23 cellular contexts compared by ENCODE assay signal in genomic region chr1:178529364-178530036, GRCh38. TPM values are rescaled to one million over a fixed set of nuclear protein-coding genes. Genes with fewer than 3 reads are reported as not detected.
DNase-seq lines count a peak whose midpoint lies in the region; ATAC-seq, FAIRE-seq and TF ChIP-seq lines count a peak whose summit lies in the region.
"Had no signal": no experiment of that assay in that cellular context is flagged by ENCODE, and none has a peak within 500 bp of the region (broad histone marks: within the 10 kb centered on the region; RNA-seq: fewer than 3 reads in every experiment).

No MANE protein-coding gene starts in this region.

- no TSS peak for BruUV-seq in HepG2 (replicated peaks; lab: Mats Ljungman, UMichigan)

- H2AFZ ChIP-seq in HepG2 (ENCODE audit: low read length) = no peak overlapping the region

- H3K4me3 Mint-ChIP-seq in activated CD4-positive, alpha-beta T cell treated with anti-CD3 and anti-CD28 coated beads for 36 hours = no peak overlapping the region
- H3K4me3 Mint-ChIP-seq: dendritic cell treated with granulocyte-macrophage colony-stimulating factor and Interleukin-4, amounts not matched to agents 40 ng/mL and 50 ng/mL, for 4 days had no signal

- no peak overlapping the region for H3K9ac ChIP-seq in HepG2 (ENCODE audit: insufficient read depth, low read depth, low read length)

- no peaks in the 10 kb centered on the region for H3K4me1 Mint-ChIP-seq in activated CD4-positive, alpha-beta T cell treated with anti-CD3 and anti-CD28 coated beads for 36 hours

- H3K79me2 ChIP-seq in HepG2 (ENCODE audit: insufficient read depth, low read length) = no peaks in the 10 kb centered on the region

- DNase-seq in activated effector memory CD4-positive, alpha-beta T cell treated with anti-CD3 and anti-CD28 coated beads, Interleukin-2, amount 50 U/mL, for 16 hours = peak; percentile 22
- no peak for DNase-seq in activated effector memory CD4-positive, alpha-beta T cell treated with Interleukin-2 at 50 U/mL for 16 hours
- DNase-seq in bronchial epithelial cell (ENCODE audit: low read depth) (peak; percentile 87), HepG2 (ENCODE audit: low spot score) (peak; percentile 61), tibial artery (peak; percentile 9 to 20), DMS 273 treated with DMSO at 0.1 percent for 48 hours (lab: John Stamatoyannopoulos, UW) (no peak), NCI-H524 (lab: John Stamatoyannopoulos, UW) (no peak)
- DNase-seq in activated CD4-positive, alpha-beta T cell treated with anti-CD3 and anti-CD28 coated beads for 36 hours = no peak
- DNase-seq: activated CD4-positive, alpha-beta T cell treated with anti-CD3 and anti-CD28 coated beads, Interleukin-2, amount 50 U/mL, for 4 hours; activated naive CD4-positive, alpha-beta T cell; activated T-cell treated with anti-CD3 and anti-CD28 coated beads for 4 hours; erythroblast; NCI-H1436 treated with DMSO at 0.1 percent for 48 hours; NCI-H526; SHP77 treated with DMSO at 0.1 percent for 48 hours had no signal

- ATAC-seq in HepG2 = peak; percentile 85
- no peak for ATAC-seq in activated CD4-positive, alpha-beta T cell treated with anti-CD3 and anti-CD28 coated beads for 36 hours

- H3K27me3 Mint-ChIP-seq in activated CD4-positive, alpha-beta T cell treated with anti-CD3 and anti-CD28 coated beads for 36 hours = no peaks in the 10 kb centered on the region
- H3K27me3 Mint-ChIP-seq: dendritic cell treated with granulocyte-macrophage colony-stimulating factor and Interleukin-4, amounts not matched to agents 40 ng/mL and 50 ng/mL, for 4 days had no signal

- no peak overlapping the region for H3K27ac ChIP-seq in HepG2 (ENCODE audit: extremely low read length, insufficient read depth, low read length)
- no peak overlapping the region for H3K27ac ChIP-seq in tibial artery
- H3K27ac ChIP-seq: cardiac muscle cell had no signal

- H3K4me3 ChIP-seq in bronchial epithelial cell (ENCODE audit: low read depth, low read length) (no peak overlapping the region), HepG2 (replicated peaks in 1 of 3; ENCODE audit: insufficient read depth in 1 of 3, low read depth in 2 of 3, low read length in 3 of 3) (0 out of 6 replicates have a peak overlapping the region, but pooled peaks of 1 of the 3 experiments have one; percentile 5), tibial artery (no peak overlapping the region)
- H3K4me3 ChIP-seq: cardiac muscle cell, MG63 had no signal

- H3K4me1 ChIP-seq in HepG2 (ENCODE audit: insufficient read depth, low read length) = peaks cover 45% of the 10 kb centered on the region
- peaks cover 0 to 7% (median 4%) of the 10 kb centered on the region in 4 donors for H3K4me1 ChIP-seq in tibial artery

- 0% methylated on average over 4 of the region's 8 CpGs for WGBS in HepG2 (ENCODE audit: low lambda C conversion rate)

- no peak for TF ChIP-seq POLR2A in HepG2 (IDR thresholded peaks at IDR 0.05; ENCODE audit: insufficient read depth in 1 of 2, low read depth in 2 of 2, low read length in 2 of 2)

- 0 out of 2 replicates have a peak, but pooled peaks have one; percentile 24 for TF ChIP-seq RAD21 in HepG2 (CRISPR knock-in tag; IDR thresholded peaks at IDR 0.05)

- intact Hi-C loops in HepG2 (cut with micrococcal nuclease; ENCODE audit: unreplicated experiment) (loop anchor here (2.0 to 10.0 kb wide), 2 partner anchors 219 to 255 kb away; no protein-coding TSS in a partner anchor), tibial artery (cut with DNase I; ENCODE audit: low total_unique reads) (no loop called here)
- intact Hi-C loops in activated CD4-positive, alpha-beta T cell treated with anti-CD3 and anti-CD28 coated beads for 36 hours (cut with DNase I, micrococcal nuclease) = no loop called here

- FAIRE-seq in bronchial epithelial cell (lab: Jason Lieb, UNC) = no peak
- FAIRE-seq in HepG2 (lab: Jason Lieb, UNC) = peak; percentile 52
- FAIRE-seq: frontal cortex had no signal

- H3K27ac Mint-ChIP-seq in activated CD4-positive, alpha-beta T cell treated with anti-CD3 and anti-CD28 coated beads for 36 hours = no peak overlapping the region
- H3K27ac Mint-ChIP-seq: dendritic cell treated with granulocyte-macrophage colony-stimulating factor and Interleukin-4, amounts not matched to agents 40 ng/mL and 50 ng/mL, for 4 days had no signal

- H3K9me3 ChIP-seq in HepG2 (ENCODE audit: low read length) = no peaks in the 10 kb centered on the region
- H3K9me3 ChIP-seq in tibial artery = no peaks in the 10 kb centered on the region

- H3K9me3 Mint-ChIP-seq in activated CD4-positive, alpha-beta T cell treated with anti-CD3 and anti-CD28 coated beads for 36 hours (ENCODE audit: low read depth) = no peaks in the 10 kb centered on the region
- H3K9me3 Mint-ChIP-seq: dendritic cell treated with granulocyte-macrophage colony-stimulating factor and Interleukin-4, amounts not matched to agents 40 ng/mL and 50 ng/mL, for 4 days; HFFc6 had no signal

- POLR2A ChIA-PET in HepG2 (lab: Yijun Ruan, JAX) = interaction anchor here (1.4 kb wide), 1 partner anchor 12 kb away, joined by 6 read pairs; no protein-coding TSS in a partner anchor
- POLR2A ChIA-PET in activated CD4-positive, alpha-beta T cell treated with anti-CD3 and anti-CD28 coated beads for 36 hours (lab: Charles Lee) = no interaction called here

- H3K36me3 Mint-ChIP-seq in activated CD4-positive, alpha-beta T cell treated with anti-CD3 and anti-CD28 coated beads for 36 hours (ENCODE audit: low read depth) = no peaks in the 10 kb centered on the region

- peak in 1 of 2 experiments; percentile 38; a peak in 1 of 4 replicates for TF ChIP-seq EP300 in HepG2 (IDR thresholded peaks at IDR 0.05; ENCODE audit: low read depth in 2 of 2, low read length in 2 of 2)
- no peak for TF ChIP-seq EP300 in HepG2 (CRISPR knock-in tag; IDR thresholded peaks at IDR 0.05; ENCODE audit: borderline replicate concordance)

- in situ Hi-C loops in HepG2 (cut with HindIII; ENCODE audit: extremely low pct_ligation_motif_present, low pct_unique_long_range_greater_than_20kb) = loop anchor here (5.0 kb wide), 3 partner anchors 217 to 473 kb away; no protein-coding TSS in a partner anchor

- no peaks in the 10 kb centered on the region for H4K20me1 ChIP-seq in HepG2 (ENCODE audit: insufficient read depth, low read length)

- CTCF ChIA-PET in HepG2 (lab: Yijun Ruan, JAX; ENCODE audit: low intra/inter-chr PET ratio, low total read pairs) = no interaction called here
- CTCF ChIA-PET in activated CD4-positive, alpha-beta T cell treated with anti-CD3 and anti-CD28 coated beads for 36 hours (lab: Charles Lee) = interaction anchor here (0.6 to 1.5 kb wide), 5 partner anchors 10 to 1441 kb away, joined by 3 to 5 read pairs (median 3); no protein-coding TSS in a partner anchor

- TF ChIP-seq CTCF in bronchial epithelial cell (IDR thresholded peaks at IDR 0.05; ENCODE audit: insufficient read depth, low read length, severe bottlenecking) = no peak
- peak; percentile 73 for TF ChIP-seq CTCF in HepG2 (CRISPR knock-in tag; IDR thresholded peaks at IDR 0.05)
- TF ChIP-seq CTCF in tibial artery (IDR thresholded peaks at IDR 0.05) = no peak

- H3K27me3 ChIP-seq in bronchial epithelial cell (ENCODE audit: control insufficient read depth, insufficient read depth, low read length) (peaks cover 2% of the 10 kb centered on the region), HepG2 (ENCODE audit: control insufficient read depth in 1 of 2, insufficient read depth in 2 of 2, low read length in 2 of 2) (peaks cover 0 to 10% of the 10 kb centered on the region in 2 experiments; a peak in 2 of 5 replicates), tibial artery (peaks cover 0 to 9% of the 10 kb centered on the region in 2 donors)
- H3K27me3 ChIP-seq: cardiac muscle cell, MG63 had no signal

- H3K36me3 ChIP-seq in bronchial epithelial cell (ENCODE audit: control insufficient read depth, insufficient read depth, low read length) (no peaks in the 10 kb centered on the region), HepG2 (replicated peaks in 1 of 2; ENCODE audit: control insufficient read depth in 1 of 2, insufficient read depth in 2 of 2, low read length in 2 of 2) (no peaks in the 10 kb centered on the region), tibial artery (no peaks in the 10 kb centered on the region)
- H3K36me3 ChIP-seq: cardiac muscle cell, MG63 had no signal

- peak overlapping the region; percentile 58 for H3K4me2 ChIP-seq in HepG2 (ENCODE audit: low read depth, low read length)

RNA-seq across cellular contexts. Expression of gene TEX35, which starts 16.6 kb away (rescaled TPM):
- total RNA-seq in bronchial epithelial cell (not detected in 2 replicates), HepG2 (2016; rRNA removed; fragmentation: Illumina TruSeq; extraction: Trizol) (not detected in 2 replicates)
- total RNA-seq in HepG2 (2016; cell fraction: cytosol; rRNA removed; fragmentation: Illumina TruSeq; extraction: Trizol; ENCODE audit: low read depth) = not detected in 2 replicates
- total RNA-seq in HepG2 (2016; cell fraction: insoluble cytoplasmic fraction; rRNA removed; fragmentation: Illumina TruSeq; extraction: Trizol) = not detected in 2 replicates
- total RNA-seq in HepG2 (2016; cell fraction: membrane; rRNA removed; fragmentation: Illumina TruSeq; extraction: Trizol) = not detected in 2 replicates
- not detected in 2 replicates for total RNA-seq in HepG2 (2016; cell fraction: nucleus; rRNA removed; fragmentation: Illumina TruSeq; extraction: Trizol)
- polyA plus RNA-seq in HepG2 (2011; rRNA removed) = not detected in 2 replicates
- polyA plus RNA-seq in HepG2 (2011; cell fraction: cytosol; rRNA removed) = 0.05 TPM in 1 of 2 replicates, not detected in the other
- not detected in 2 replicates for polyA plus RNA-seq in HepG2 (2011; cell fraction: nucleus; rRNA removed)
- polyA plus RNA-seq in HepG2 (2012) = not detected in 2 replicates
- polyA plus RNA-seq in HepG2 (2016; cell fraction: cytosol; fragmentation: Illumina TruSeq; extraction: Trizol; ENCODE audit: low read depth) = not detected in 2 replicates
- not detected in 2 replicates for polyA plus RNA-seq in HepG2 (2016; cell fraction: insoluble cytoplasmic fraction; fragmentation: Illumina TruSeq; extraction: Trizol; ENCODE audit: low read depth)
- not detected in 2 replicates for polyA plus RNA-seq in HepG2 (2016; cell fraction: membrane; fragmentation: Illumina TruSeq; extraction: Trizol; ENCODE audit: low read depth)
- not detected in 2 replicates for polyA plus RNA-seq in HepG2 (2016; cell fraction: nucleus; fragmentation: Illumina TruSeq; extraction: Trizol; ENCODE audit: insufficient read depth, low read depth)
- polyA minus RNA-seq in HepG2 (2011; rRNA and poly(A)+ RNA removed; ENCODE audit: low replicate concordance) = not detected in 2 replicates
- polyA minus RNA-seq in HepG2 (2011; cell fraction: cytosol; rRNA and poly(A)+ RNA removed) = not detected in 2 replicates
- polyA minus RNA-seq in HepG2 (2011; cell fraction: nucleus; rRNA and poly(A)+ RNA removed) = not detected in 2 replicates
- total RNA-seq in activated CD4-positive, alpha-beta T cell treated with anti-CD3 and anti-CD28 coated beads for 36 hours = not detected
- total RNA-seq: cardiac muscle cell; frontal cortex; omental fat pad; subcutaneous adipose tissue; T-helper 1 cell treated with Interleukin-12 subunit alpha and Interleukin-12 subunit beta and Interleukin-4 antibody, amounts not matched to agents 30 ng/mL and 1 ng/mL, for 36 hours had no signal
- polyA plus RNA-seq: cardiac muscle cell had no signal

RNA-seq across cellular contexts. Expression of gene CLEC20A, which starts 32.7 kb away (rescaled TPM):
- not detected in 2 replicates for total RNA-seq in bronchial epithelial cell
- not detected in 2 replicates for total RNA-seq in HepG2 (2016; rRNA removed; fragmentation: Illumina TruSeq; extraction: Trizol)
- not detected in 2 replicates for total RNA-seq in HepG2 (2016; cell fraction: cytosol; rRNA removed; fragmentation: Illumina TruSeq; extraction: Trizol; ENCODE audit: low read depth)
- total RNA-seq in HepG2 (2016; cell fraction: insoluble cytoplasmic fraction; rRNA removed; fragmentation: Illumina TruSeq; extraction: Trizol) = not detected in 2 replicates
- not detected in 2 replicates for total RNA-seq in HepG2 (2016; cell fraction: membrane; rRNA removed; fragmentation: Illumina TruSeq; extraction: Trizol)
- not detected in 2 replicates for total RNA-seq in HepG2 (2016; cell fraction: nucleus; rRNA removed; fragmentation: Illumina TruSeq; extraction: Trizol)
- not detected in 2 replicates for polyA plus RNA-seq in HepG2 (2011; rRNA removed)
- not detected in 2 replicates for polyA plus RNA-seq in HepG2 (2011; cell fraction: cytosol; rRNA removed)
- not detected in 2 replicates for polyA plus RNA-seq in HepG2 (2011; cell fraction: nucleus; rRNA removed)
- polyA plus RNA-seq in HepG2 (2012) = not detected in 2 replicates
- polyA plus RNA-seq in HepG2 (2016; cell fraction: cytosol; fragmentation: Illumina TruSeq; extraction: Trizol; ENCODE audit: low read depth) = not detected in 2 replicates
- not detected in 2 replicates for polyA plus RNA-seq in HepG2 (2016; cell fraction: insoluble cytoplasmic fraction; fragmentation: Illumina TruSeq; extraction: Trizol; ENCODE audit: low read depth)
- not detected in 2 replicates for polyA plus RNA-seq in HepG2 (2016; cell fraction: membrane; fragmentation: Illumina TruSeq; extraction: Trizol; ENCODE audit: low read depth)
- polyA plus RNA-seq in HepG2 (2016; cell fraction: nucleus; fragmentation: Illumina TruSeq; extraction: Trizol; ENCODE audit: insufficient read depth, low read depth) = not detected in 2 replicates
- not detected in 2 replicates for polyA minus RNA-seq in HepG2 (2011; rRNA and poly(A)+ RNA removed; ENCODE audit: low replicate concordance)
- not detected in 2 replicates for polyA minus RNA-seq in HepG2 (2011; cell fraction: cytosol; rRNA and poly(A)+ RNA removed)
- polyA minus RNA-seq in HepG2 (2011; cell fraction: nucleus; rRNA and poly(A)+ RNA removed) = not detected in 2 replicates
- total RNA-seq in activated CD4-positive, alpha-beta T cell treated with anti-CD3 and anti-CD28 coated beads for 36 hours = not detected
- total RNA-seq: cardiac muscle cell; frontal cortex; HFFc6; omental fat pad; subcutaneous adipose tissue; T-helper 1 cell treated with Interleukin-12 subunit alpha and Interleukin-12 subunit beta and Interleukin-4 antibody, amounts not matched to agents 30 ng/mL and 1 ng/mL, for 36 hours had no signal
- polyA plus RNA-seq: cardiac muscle cell had no signal

Comparison
In these comparisons a context has a peak if more than half of its experiments do, and no peak if none do; other contexts are left out.
1. DNase-seq: peak in activated effector memory CD4-positive, alpha-beta T cell treated with anti-CD3 and anti-CD28 coated beads, Interleukin-2, amount 50 U/mL, for 16 hours (single experiment), bronchial epithelial cell (single experiment), HepG2 (single experiment) and tibial artery (2 of 2); none in activated effector memory CD4-positive, alpha-beta T cell treated with Interleukin-2 at 50 U/mL for 16 hours (single experiment), DMS 273 treated with DMSO at 0.1 percent for 48 hours (single experiment), activated CD4-positive, alpha-beta T cell treated with anti-CD3 and anti-CD28 coated beads for 36 hours (single experiment) and NCI-H524 (0 of 2).